Comparison of ENCODE assay signal across 19 cellular contexts in the genomic region with DNA sequence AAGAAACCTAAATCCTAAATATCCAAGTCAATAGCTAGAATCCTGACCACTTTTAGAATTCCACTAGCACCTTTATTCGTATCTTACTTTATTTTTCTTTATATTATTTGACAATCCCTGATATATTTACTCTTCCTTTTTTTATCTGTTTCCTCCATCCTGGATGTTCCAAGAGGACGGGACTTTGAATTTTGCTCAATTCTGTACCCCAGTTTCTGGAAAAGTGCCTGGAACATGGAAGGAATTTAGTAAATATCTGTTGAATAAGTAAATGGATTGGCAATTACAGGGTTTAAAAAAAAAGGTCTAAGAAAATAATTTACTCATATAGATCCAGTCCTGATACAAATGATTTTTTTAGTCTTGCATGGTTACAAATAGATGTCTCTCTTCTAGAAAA. TPM values are rescaled to one million over a fixed set of nuclear protein-coding genes. Genes with fewer than 3 reads are reported as not detected.
A peak's percentile ranks its signal among the peaks of the same experiment; 100 is the strongest.
DNase-seq lines count a peak whose midpoint lies in the region; ATAC-seq and TF ChIP-seq lines count a peak whose summit lies in the region.
"Had no signal": no experiment of that assay in that cellular context is flagged by ENCODE, and none has a peak within 500 bp of the region (broad histone marks: within the 10 kb centered on the region; RNA-seq: fewer than 3 reads in every experiment).

No MANE protein-coding gene starts in this region.

- H3K4me1 ChIP-seq in Karpas-422 (ENCODE audit: low read length) = peaks cover 18% of the 10 kb centered on the region
- H3K4me1 ChIP-seq: uterus had no signal

- ATAC-seq in activated CD8-positive, alpha-beta memory T cell treated with anti-CD3 and anti-CD28 coated beads, Interleukin-2, amount 10 ng/mL, durations not matched to agents 7 days and 5 days = no peak
- ATAC-seq in activated naive CD8-positive, alpha-beta T cell treated with anti-CD3 and anti-CD28 coated beads, Interleukin-2, amount 50 U/mL, for 24 hours = no peak
- no peak for ATAC-seq in GM18868 (IDR thresholded peaks at IDR 0.05; ENCODE audit: unreplicated experiment)
- ATAC-seq: stimulated activated naive CD8-positive, alpha-beta T cell treated with anti-CD3 and anti-CD28 coated beads, Interleukin-15, Interleukin-2, amounts not matched to agents 100 U/mL and 50 U/mL, for 24 hours had no signal

- no peaks in the 10 kb centered on the region for H3K27me3 ChIP-seq in Karpas-422 (ENCODE audit: low read length)
- H3K27me3 ChIP-seq: esophagus squamous epithelium, uterus had no signal

- 0 out of 2 replicates have a peak overlapping the region, but pooled peaks have one; percentile 88 for H3K4me3 ChIP-seq in Karpas-422 (ENCODE audit: low read length)

- no peak overlapping the region for H2AFZ ChIP-seq in Karpas-422 (ENCODE audit: low read length)

- no peaks in the 10 kb centered on the region for H3K9me3 ChIP-seq in Karpas-422 (ENCODE audit: low read length)
- H3K9me3 ChIP-seq: esophagus squamous epithelium, prostate gland, uterus had no signal

- H3K4me2 ChIP-seq in Karpas-422 (ENCODE audit: low read depth, low read length, poor library complexity, severe bottlenecking) = peak overlapping the region; percentile 83

- CTCF ChIA-PET in activated CD8-positive, alpha-beta memory T cell treated with anti-CD3 and anti-CD28 coated beads, Interleukin-2, amount 10 ng/mL, durations not matched to agents 7 days and 5 days (lab: Charles Lee) = interaction anchor here (2.4 to 2.7 kb wide), 2 partner anchors 15 to 17 kb away, joined by 6 to 10 read pairs; a partner anchor contains a TSS

- no peak overlapping the region for H3K27ac Mint-ChIP-seq in activated CD8-positive, alpha-beta memory T cell treated with anti-CD3 and anti-CD28 coated beads, Interleukin-2, amount 10 ng/mL, durations not matched to agents 7 days and 5 days
- peak overlapping the region; percentile 94 for H3K27ac Mint-ChIP-seq in activated naive CD8-positive, alpha-beta T cell treated with anti-CD3 and anti-CD28 coated beads, Interleukin-2, amount 50 U/mL, for 24 hours
- no peak overlapping the region for H3K27ac Mint-ChIP-seq in nephron progenitor cell

- TF ChIP-seq CTCF in nephron progenitor cell (IDR thresholded peaks at IDR 0.05) = no peak

- no peaks in the 10 kb centered on the region for H4K20me1 ChIP-seq in Karpas-422 (ENCODE audit: insufficient read depth, low read depth, low read length)

- H3K27me3 Mint-ChIP-seq in activated CD8-positive, alpha-beta memory T cell treated with anti-CD3 and anti-CD28 coated beads, Interleukin-2, amount 10 ng/mL, durations not matched to agents 7 days and 5 days = no peaks in the 10 kb centered on the region
- H3K27me3 Mint-ChIP-seq in activated naive CD8-positive, alpha-beta T cell treated with anti-CD3 and anti-CD28 coated beads, Interleukin-2, amount 50 U/mL, for 24 hours = no peaks in the 10 kb centered on the region
- peaks cover 8% of the 10 kb centered on the region for H3K27me3 Mint-ChIP-seq in nephron progenitor cell (ENCODE audit: low read depth, poor library complexity)

- H3K4me1 Mint-ChIP-seq in activated CD8-positive, alpha-beta memory T cell treated with anti-CD3 and anti-CD28 coated beads, Interleukin-2, amount 10 ng/mL, durations not matched to agents 7 days and 5 days = peaks cover 21% of the 10 kb centered on the region
- peaks cover 27% of the 10 kb centered on the region for H3K4me1 Mint-ChIP-seq in activated naive CD8-positive, alpha-beta T cell treated with anti-CD3 and anti-CD28 coated beads, Interleukin-2, amount 50 U/mL, for 24 hours
- peaks cover 29% of the 10 kb centered on the region for H3K4me1 Mint-ChIP-seq in nephron progenitor cell

- no peaks in the 10 kb centered on the region for H3K36me3 ChIP-seq in Karpas-422 (ENCODE audit: insufficient read depth, low read length)
- H3K36me3 ChIP-seq: prostate gland, uterus had no signal

- no peak overlapping the region for H3K9ac ChIP-seq in Karpas-422 (ENCODE audit: low read length)

- no peaks in the 10 kb centered on the region for H3K9me2 ChIP-seq in Karpas-422 (replicated peaks; ENCODE audit: insufficient read depth, low read length)

- no peak overlapping the region for H3K27ac ChIP-seq in Karpas-422 (ENCODE audit: low read length)
- H3K27ac ChIP-seq in substantia nigra (ENCODE audit: low read depth, low read length, poor library complexity, severe bottlenecking) = no peak overlapping the region

- H3K4me3 Mint-ChIP-seq in activated CD8-positive, alpha-beta memory T cell treated with anti-CD3 and anti-CD28 coated beads, Interleukin-2, amount 10 ng/mL, durations not matched to agents 7 days and 5 days = peak overlapping the region; percentile 91
- peak overlapping the region; percentile 91 for H3K4me3 Mint-ChIP-seq in activated naive CD8-positive, alpha-beta T cell treated with anti-CD3 and anti-CD28 coated beads, Interleukin-2, amount 50 U/mL, for 24 hours
- peak overlapping the region; percentile 98 for H3K4me3 Mint-ChIP-seq in nephron progenitor cell

- no peaks in the 10 kb centered on the region; the same call in 1 of the 2 replicates for H3K79me2 ChIP-seq in Karpas-422 (ENCODE audit: low read length)

- peaks cover 7% of the 10 kb centered on the region for H3K36me3 Mint-ChIP-seq in activated CD8-positive, alpha-beta memory T cell treated with anti-CD3 and anti-CD28 coated beads, Interleukin-2, amount 10 ng/mL, durations not matched to agents 7 days and 5 days
- no peaks in the 10 kb centered on the region for H3K36me3 Mint-ChIP-seq in activated naive CD8-positive, alpha-beta T cell treated with anti-CD3 and anti-CD28 coated beads, Interleukin-2, amount 50 U/mL, for 24 hours (ENCODE audit: low read depth)
- no peaks in the 10 kb centered on the region for H3K36me3 Mint-ChIP-seq in nephron progenitor cell (ENCODE audit: low read depth)

- H3K9me3 Mint-ChIP-seq in activated CD8-positive, alpha-beta memory T cell treated with anti-CD3 and anti-CD28 coated beads, Interleukin-2, amount 10 ng/mL, durations not matched to agents 7 days and 5 days (ENCODE audit: low read depth) = no peaks in the 10 kb centered on the region
- H3K9me3 Mint-ChIP-seq in activated naive CD8-positive, alpha-beta T cell treated with anti-CD3 and anti-CD28 coated beads, Interleukin-2, amount 50 U/mL, for 24 hours = no peaks in the 10 kb centered on the region
- H3K9me3 Mint-ChIP-seq in nephron progenitor cell = no peaks in the 10 kb centered on the region
- H3K9me3 Mint-ChIP-seq: activated T-helper 1 cell treated with anti-CD3 and anti-CD28 coated beads, Interleukin-12 subunit alpha, Interleukin-12 subunit beta, Interleukin-2, Interleukin-4 antibody, amounts not matched to agents 30 ng/mL and 10 ng/mL and 1 ng/mL, durations not matched to agents 14 hours and 24 hours and 36 hours had no signal

- DNase-seq in activated CD8-positive, alpha-beta memory T cell treated with anti-CD3 and anti-CD28 coated beads, Interleukin-2, amount 10 ng/mL, durations not matched to agents 7 days and 5 days = no peak
- no peak for DNase-seq in activated CD8-positive, alpha-beta memory T cell treated with anti-CD3 and anti-CD28 coated beads, Interleukin-2, amount 50 U/mL, for 48 hours
- no peak for DNase-seq in Karpas-422
- no peak for DNase-seq in activated naive CD8-positive, alpha-beta T cell treated with anti-CD3 and anti-CD28 coated beads, Interleukin-2, amount 50 U/mL, for 24 hours
- DNase-seq in nephron progenitor cell = no peak
- no peak for DNase-seq in substantia nigra (lab: John Stamatoyannopoulos, UW)
- DNase-seq in HuH-7 (ENCODE audit: low spot score) = no peak
- DNase-seq: ACHN; dermis blood vessel endothelial cell; esophagus squamous epithelium; head of caudate nucleus; Right ventricle myocardium superior; stimulated activated naive CD8-positive, alpha-beta T cell treated with anti-CD3 and anti-CD28 coated beads, Interleukin-15, Interleukin-2, amounts not matched to agents 100 U/mL and 50 U/mL, for 24 hours; T1000; uterus had no signal

RNA-seq across cellular contexts. Expression of a gene that starts 1.2 kb away (rescaled TPM):
- 10 to 100 TPM; 14.1 to 16.2 TPM for total RNA-seq in activated CD8-positive, alpha-beta memory T cell treated with anti-CD3 and anti-CD28 coated beads, Interleukin-2, amount 10 ng/mL, durations not matched to agents 7 days and 5 days
- total RNA-seq in Karpas-422 (2014; rRNA removed; shearing (Covaris generic); ENCODE audit: low replicate concordance) = 7.6 and 20.3 TPM in 2 replicates

RNA-seq across cellular contexts. Expression of a gene that starts 17.6 kb away (rescaled TPM):
- 1 to 10 TPM in 1 of 2 experiments, under 1 TPM in 1; 0.91 to 1.1 TPM for total RNA-seq in activated CD8-positive, alpha-beta memory T cell treated with anti-CD3 and anti-CD28 coated beads, Interleukin-2, amount 10 ng/mL, durations not matched to agents 7 days and 5 days
- total RNA-seq in Karpas-422 (2014; rRNA removed; shearing (Covaris generic); ENCODE audit: low replicate concordance) = 0.29 and 0.71 TPM in 2 replicates

RNA-seq across cellular contexts. Expression of a gene that starts 52.0 kb away (rescaled TPM):
- not detected for total RNA-seq in activated CD8-positive, alpha-beta memory T cell treated with anti-CD3 and anti-CD28 coated beads, Interleukin-2, amount 10 ng/mL, durations not matched to agents 7 days and 5 days
- not detected in 2 replicates for total RNA-seq in Karpas-422 (2014; rRNA removed; shearing (Covaris generic); ENCODE audit: low replicate concordance)
- total RNA-seq: activated T-helper 1 cell treated with anti-CD3 and anti-CD28 coated beads, Interleukin-12 subunit alpha, Interleukin-12 subunit beta, Interleukin-2, Interleukin-4 antibody, amounts not matched to agents 30 ng/mL and 10 ng/mL and 1 ng/mL, durations not matched to agents 14 hours and 24 hours and 36 hours; dermis blood vessel endothelial cell; esophagus squamous epithelium; kidney epithelial cell; prostate gland; Right ventricle myocardium superior; uterus had no signal
